In genomic region chr7:98137134-98137825, GRCh38 we compare ENCODE assay signal across 1 cellular context.
TF ChIP-seq lines count a peak whose summit lies in the region.

No MANE protein-coding gene starts in this region.

TF ChIP-seq in HepG2, 621 proteins besides CTCF, POLR2A, EP300 and RAD21:
- TF ChIP-seq PCBP2 (optimal IDR thresholded peaks at IDR 0.05; ENCODE audit: low read depth, low read length, poor library complexity, severe bottlenecking) = no peak
- TF ChIP-seq SP4 (CRISPR knock-in tag; IDR thresholded peaks at IDR 0.05) = no peak
- TF ChIP-seq ZNF547 (CRISPR knock-in tag; IDR thresholded peaks at IDR 0.05) = no peak
- TF ChIP-seq TBP (CRISPR knock-in tag; IDR thresholded peaks at IDR 0.05) = no peak
- TF ChIP-seq CEBPG (CRISPR knock-in tag; IDR thresholded peaks at IDR 0.05) = no peak
- TF ChIP-seq, protein P1, sequence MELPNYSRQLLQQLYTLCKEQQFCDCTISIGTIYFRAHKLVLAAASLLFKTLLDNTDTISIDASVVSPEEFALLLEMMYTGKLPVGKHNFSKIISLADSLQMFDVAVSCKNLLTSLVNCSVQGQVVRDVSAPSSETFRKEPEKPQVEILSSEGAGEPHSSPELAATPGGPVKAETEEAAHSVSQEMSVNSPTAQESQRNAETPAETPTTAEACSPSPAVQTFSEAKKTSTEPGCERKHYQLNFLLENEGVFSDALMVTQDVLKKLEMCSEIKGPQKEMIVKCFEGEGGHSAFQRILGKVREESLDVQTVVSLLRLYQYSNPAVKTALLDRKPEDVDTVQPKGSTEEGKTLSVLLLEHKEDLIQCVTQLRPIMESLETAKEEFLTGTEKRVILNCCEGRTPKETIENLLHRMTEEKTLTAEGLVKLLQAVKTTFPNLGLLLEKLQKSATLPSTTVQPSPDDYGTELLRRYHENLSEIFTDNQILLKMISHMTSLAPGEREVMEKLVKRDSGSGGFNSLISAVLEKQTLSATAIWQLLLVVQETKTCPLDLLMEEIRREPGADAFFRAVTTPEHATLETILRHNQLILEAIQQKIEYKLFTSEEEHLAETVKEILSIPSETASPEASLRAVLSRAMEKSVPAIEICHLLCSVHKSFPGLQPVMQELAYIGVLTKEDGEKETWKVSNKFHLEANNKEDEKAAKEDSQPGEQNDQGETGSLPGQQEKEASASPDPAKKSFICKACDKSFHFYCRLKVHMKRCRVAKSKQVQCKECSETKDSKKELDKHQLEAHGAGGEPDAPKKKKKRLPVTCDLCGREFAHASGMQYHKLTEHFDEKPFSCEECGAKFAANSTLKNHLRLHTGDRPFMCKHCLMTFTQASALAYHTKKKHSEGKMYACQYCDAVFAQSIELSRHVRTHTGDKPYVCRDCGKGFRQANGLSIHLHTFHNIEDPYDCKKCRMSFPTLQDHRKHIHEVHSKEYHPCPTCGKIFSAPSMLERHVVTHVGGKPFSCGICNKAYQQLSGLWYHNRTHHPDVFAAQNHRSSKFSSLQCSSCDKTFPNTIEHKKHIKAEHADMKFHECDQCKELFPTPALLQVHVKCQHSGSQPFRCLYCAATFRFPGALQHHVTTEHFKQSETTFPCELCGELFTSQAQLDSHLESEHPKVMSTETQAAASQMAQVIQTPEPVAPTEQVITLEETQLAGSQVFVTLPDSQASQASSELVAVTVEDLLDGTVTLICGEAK (IDR thresholded peaks at IDR 0.05) = no peak
- TF ChIP-seq, protein P1 (CRISPR knock-in tag; IDR thresholded peaks at IDR 0.05) = peak; percentile 96
